3 cellular contexts compared by ENCODE assay signal in genomic region chr2:221074238-221074637, GRCh38.
"Had no signal": no experiment of that assay in that cellular context is flagged by ENCODE, and none has a peak within 500 bp of the region (broad histone marks: within the 10 kb centered on the region; RNA-seq: fewer than 3 reads in every experiment).

No MANE protein-coding gene starts in this region.

- H2AFZ ChIP-seq: GM23338 had no signal

- ATAC-seq: GM23338 had no signal

- H3K4me3 ChIP-seq: GM23338 had no signal

- DNase-seq: H9, HCEC 1CT had no signal

- H3K4me2 ChIP-seq: GM23338 had no signal
